15 cellular contexts compared by ENCODE assay signal in the genomic region with DNA sequence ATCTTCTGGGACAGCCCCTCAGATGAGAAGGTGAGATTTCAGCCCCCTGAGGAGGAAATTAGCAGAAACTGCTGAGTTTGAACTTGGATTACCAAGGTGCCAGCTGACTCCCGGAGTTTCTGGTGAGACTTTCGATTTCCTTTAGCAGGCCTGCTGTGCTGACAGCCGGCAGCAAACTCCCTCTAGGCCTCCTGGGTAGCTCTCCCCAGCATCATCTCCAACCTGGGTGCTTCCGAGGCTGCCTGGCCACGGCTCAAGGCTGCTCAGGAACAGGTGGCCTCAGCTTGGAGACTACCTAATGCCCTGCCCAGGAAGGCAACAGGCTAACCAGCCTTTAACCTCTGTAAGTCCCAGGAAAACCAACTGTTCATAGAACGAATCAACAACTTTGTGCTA. TPM values are rescaled to one million over a fixed set of nuclear protein-coding genes. Genes with fewer than 3 reads are reported as not detected.
DNase-seq lines count a peak whose midpoint lies in the region; FAIRE-seq and TF ChIP-seq lines count a peak whose summit lies in the region.
"Had no signal": no experiment of that assay in that cellular context is flagged by ENCODE, and none has a peak within 500 bp of the region (broad histone marks: within the 10 kb centered on the region; RNA-seq: fewer than 3 reads in every experiment).

No MANE protein-coding gene starts in this region.

- TF ChIP-seq CTCF in Peyer's patch (IDR thresholded peaks at IDR 0.05) (no peak), hepatocyte (IDR thresholded peaks at IDR 0.05; ENCODE audit: poor library complexity) (no peak), smooth muscle cell (IDR thresholded peaks at IDR 0.05; ENCODE audit: borderline replicate concordance, insufficient read depth, poor library complexity, severe bottlenecking) (no peak)

- no peak for TF ChIP-seq POLR2A in Peyer's patch (IDR thresholded peaks at IDR 0.05)

- H4K20me1 ChIP-seq in hepatocyte (ENCODE audit: insufficient read depth, poor library complexity, severe bottlenecking), result no peaks in the 10 kb centered on the region
- H4K20me1 ChIP-seq in smooth muscle cell (ENCODE audit: low read depth), result peaks cover 5% of the 10 kb centered on the region

- no peak overlapping the region for H3K9ac ChIP-seq in smooth muscle cell (ENCODE audit: low read depth)

- H3K27me3 ChIP-seq in Peyer's patch, result no peaks in the 10 kb centered on the region
- no peaks in the 10 kb centered on the region for H3K27me3 ChIP-seq in hepatocyte
- H3K27me3 ChIP-seq in smooth muscle cell (ENCODE audit: low read depth), result no peaks in the 10 kb centered on the region

- H3K79me2 ChIP-seq in hepatocyte, result peaks cover 55% of the 10 kb centered on the region
- H3K79me2 ChIP-seq in smooth muscle cell (ENCODE audit: low read depth), result no peaks in the 10 kb centered on the region

- peaks cover 0 to 12% (median 0%) of the 10 kb centered on the region in 3 donors for H3K36me3 ChIP-seq in Peyer's patch
- H3K36me3 ChIP-seq in hepatocyte (replicated peaks; ENCODE audit: insufficient read depth, low read depth), result no peaks in the 10 kb centered on the region
- no peaks in the 10 kb centered on the region for H3K36me3 ChIP-seq in smooth muscle cell (ENCODE audit: low read depth)

- H3F3A ChIP-seq in smooth muscle cell (ENCODE audit: low read depth), result no peaks in the 10 kb centered on the region

- peak overlapping the region; percentile 66 for H3K4me2 ChIP-seq in hepatocyte
- peak overlapping the region; percentile 36 for H3K4me2 ChIP-seq in smooth muscle cell

- peak; percentile 76 for FAIRE-seq in GM18507 (lab: Jason Lieb, UNC)
- FAIRE-seq: colon, GM19239, RCC 7860 had no signal

- no peak overlapping the region for H2AFZ ChIP-seq in hepatocyte
- H2AFZ ChIP-seq in smooth muscle cell (ENCODE audit: low read depth), result no peak overlapping the region

- H3K9me3 ChIP-seq in Peyer's patch (no peaks in the 10 kb centered on the region), hepatocyte (ENCODE audit: low read depth) (no peaks in the 10 kb centered on the region), smooth muscle cell (replicated peaks; ENCODE audit: low read depth) (no peaks in the 10 kb centered on the region)

- H3K4me3 ChIP-seq in Peyer's patch, result peak overlapping the region in 1 of 4 donors; percentile 2
- no peak overlapping the region for H3K4me3 ChIP-seq in hepatocyte
- H3K4me3 ChIP-seq in smooth muscle cell, result no peak overlapping the region

- WGBS in hepatocyte (ENCODE audit: low lambda C conversion rate, missing lambda C conversion rate), result 28% methylated on average over 6 of the region's 6 CpGs
- 48% methylated on average over 6 of the region's 6 CpGs for WGBS in smooth muscle cell (ENCODE audit: low lambda C conversion rate)

- DNase-seq in GM18507 (ENCODE audit: extremely low spot score, insufficient read length, low read depth), result no peak
- DNase-seq in Peyer's patch, result no peak
- DNase-seq in hepatocyte (ENCODE audit: low spot score), result peak; percentile 63
- DNase-seq in smooth muscle cell (lab: John Stamatoyannopoulos, UW; ENCODE audit: unreplicated experiment), result no peak
- DNase-seq in effector CD8-positive, alpha-beta T cell (lab: John Stamatoyannopoulos, UW), result no peak
- no peak for DNase-seq in NCI-H2081 treated with DMSO at 0.1 percent for 48 hours (lab: John Stamatoyannopoulos, UW)
- no peak for DNase-seq in NCI-H1694 (lab: John Stamatoyannopoulos, UW)
- DNase-seq in KG1 (lab: John Stamatoyannopoulos, UW), result no peak
- DNase-seq: islet precursor cell; NCI-H1930; stimulated activated CD4-positive, alpha-beta T cell treated with anti-CD3 and anti-CD28 coated beads, Interleukin-2, amount 100 ng/mL, for 24 hours; T1000 had no signal

- H3K4me1 ChIP-seq in Peyer's patch (peaks cover 0 to 46% (median 11%) of the 10 kb centered on the region in 4 donors), hepatocyte (ENCODE audit: insufficient read depth) (peaks cover 56% of the 10 kb centered on the region), smooth muscle cell (ENCODE audit: low read depth) (peaks cover 15% of the 10 kb centered on the region)

- H3K27ac ChIP-seq in Peyer's patch (peak overlapping the region in 3 of 4 donors; percentile 50 to 88 (median 67)), hepatocyte (peak overlapping the region; percentile 91), smooth muscle cell (ENCODE audit: low read depth) (peak overlapping the region; percentile 47)

- no peaks in the 10 kb centered on the region for H3K9me2 ChIP-seq in hepatocyte (replicated peaks; ENCODE audit: insufficient read depth)

RNA-seq across cellular contexts. Expression of gene SDC1, which starts 16.4 kb away (rescaled TPM):
- total RNA-seq in Peyer's patch (100 to 1,000 TPM in 3 of 4 donors, 10 to 100 TPM in 1; 25.6 to 343 (median 197) TPM), hepatocyte (92.3 and 108 TPM in 2 replicates), smooth muscle cell (61.0 and 81.1 TPM in 2 replicates)
- polyA plus RNA-seq in hepatocyte (84.1 and 107 TPM in 2 replicates), smooth muscle cell (88.1 and 110 TPM in 2 replicates)
